In genomic region chr10:79905322-79906314, GRCh38 we compare ENCODE assay signal across 8 cellular contexts. TPM values are rescaled to one million over a fixed set of nuclear protein-coding genes. Genes with fewer than 3 reads are reported as not detected.
A peak's percentile ranks its signal among the peaks of the same experiment; 100 is the strongest.
DNase-seq lines count a peak whose midpoint lies in the region; ATAC-seq, FAIRE-seq and TF ChIP-seq lines count a peak whose summit lies in the region.

No MANE protein-coding gene starts in this region.

- H3K4me3 Mint-ChIP-seq in CD8-positive, alpha-beta T cell = peak overlapping the region; percentile 86
- peak overlapping the region; percentile 49 for H3K4me3 Mint-ChIP-seq in MCF 10A (ENCODE audit: unreplicated experiment)

- H3K9me3 Mint-ChIP-seq in CD8-positive, alpha-beta T cell = no peaks in the 10 kb centered on the region
- H3K9me3 Mint-ChIP-seq in MCF 10A (ENCODE audit: unreplicated experiment) = no peaks in the 10 kb centered on the region

- TF ChIP-seq EP300 in stomach (IDR thresholded peaks at IDR 0.05) = no peak

- 20 to 31% (median 25%) methylated on average over 10 of the region's 10 CpGs for WGBS in stomach, 5 donors

- H3K4me3 ChIP-seq in CD8-positive, alpha-beta T cell (ENCODE audit: low read depth, low read length) = peak overlapping the region; percentile 61
- peak overlapping the region; percentile 53 to 72 (median 66) for H3K4me3 ChIP-seq in stomach

- intact Hi-C loops in CD8-positive, alpha-beta T cell (cut with DNase I, micrococcal nuclease) = no loop called here
- intact Hi-C loops in MCF 10A (cut with micrococcal nuclease) (no loop called here), stomach (cut with DNase I; ENCODE audit: low total_unique reads) (no loop called here)

- no peak overlapping the region for H3K27ac ChIP-seq in CD8-positive, alpha-beta T cell (ENCODE audit: low read depth, low read length)
- H3K27ac ChIP-seq in stomach = peak overlapping the region; percentile 47 to 86 (median 74)

- no peaks in the 10 kb centered on the region for H3K36me3 Mint-ChIP-seq in CD8-positive, alpha-beta T cell
- H3K36me3 Mint-ChIP-seq in MCF 10A (ENCODE audit: insufficient read depth, unreplicated experiment) = no peaks in the 10 kb centered on the region

- H3K27ac Mint-ChIP-seq in CD8-positive, alpha-beta T cell = no peak overlapping the region
- H3K27ac Mint-ChIP-seq in MCF 10A (ENCODE audit: low read depth, unreplicated experiment) = no peak overlapping the region

- peaks cover 16% of the 10 kb centered on the region for H3K4me1 Mint-ChIP-seq in CD8-positive, alpha-beta T cell (ENCODE audit: low read depth)
- H3K4me1 Mint-ChIP-seq in MCF 10A (ENCODE audit: insufficient read depth, unreplicated experiment) = no peaks in the 10 kb centered on the region

- peaks cover 4% of the 10 kb centered on the region for H3K4me1 ChIP-seq in CD8-positive, alpha-beta T cell (ENCODE audit: insufficient read depth, low read length)
- peaks cover 0 to 18% (median 6%) of the 10 kb centered on the region in 4 donors for H3K4me1 ChIP-seq in stomach

- peaks cover 50% of the 10 kb centered on the region for H3K27me3 Mint-ChIP-seq in CD8-positive, alpha-beta T cell (ENCODE audit: low read depth)
- H3K27me3 Mint-ChIP-seq in MCF 10A (ENCODE audit: insufficient read depth, unreplicated experiment) = peaks cover 93% of the 10 kb centered on the region

- TF ChIP-seq CTCF in CD8-positive, alpha-beta T cell (IDR thresholded peaks at IDR 0.05) = no peak
- no peak for TF ChIP-seq CTCF in MCF 10A (IDR thresholded peaks at IDR 0.05; ENCODE audit: unreplicated experiment)
- TF ChIP-seq CTCF in stomach (IDR thresholded peaks at IDR 0.05) = no peak

- H3K27me3 ChIP-seq in CD8-positive, alpha-beta T cell (ENCODE audit: insufficient read depth, low read length) = peaks cover 6% of the 10 kb centered on the region
- peaks cover 0 to 7% (median 3%) of the 10 kb centered on the region in 3 donors for H3K27me3 ChIP-seq in stomach

- no peak for TF ChIP-seq POLR2A in stomach (IDR thresholded peaks at IDR 0.05)

- ATAC-seq in CD8-positive, alpha-beta T cell = no peak
- ATAC-seq in GM19324 (IDR thresholded peaks at IDR 0.05; ENCODE audit: low FRiP score, unreplicated experiment) (no peak), HG03095 (IDR thresholded peaks at IDR 0.05; ENCODE audit: unreplicated experiment) (no peak)

- DNase-seq in CD8-positive, alpha-beta T cell = no peak
- DNase-seq in KG1 (lab: John Stamatoyannopoulos, UW) (peak; percentile 46), MCF 10A (ENCODE audit: unreplicated experiment) (peak; percentile 13), kidney glomerular epithelial cell (lab: John Stamatoyannopoulos, UW) (peak; percentile 47), stomach (no peak), frontal cortex (ENCODE audit: low spot score in 2 of 2) (no peak)

- H3K9me3 ChIP-seq in CD8-positive, alpha-beta T cell (ENCODE audit: low read length) = no peaks in the 10 kb centered on the region
- no peaks in the 10 kb centered on the region for H3K9me3 ChIP-seq in stomach

- BruUV-seq in MCF 10A (replicated peaks; lab: Mats Ljungman, UMichigan) = no TSS peak

- FAIRE-seq in frontal cortex (lab: Jason Lieb, UNC) = no peak

- CTCF ChIA-PET in CD8-positive, alpha-beta T cell (lab: Charles Lee) = no interaction called here
- CTCF ChIA-PET in MCF 10A (lab: Yijun Ruan, JAX) = no interaction called here

- H3K36me3 ChIP-seq in CD8-positive, alpha-beta T cell (ENCODE audit: insufficient read depth, low read length) = no peaks in the 10 kb centered on the region
- peaks cover 0 to 4% (median 0%) of the 10 kb centered on the region in 4 donors for H3K36me3 ChIP-seq in stomach

- POLR2A ChIA-PET in CD8-positive, alpha-beta T cell (lab: Charles Lee) = no interaction called here
- POLR2A ChIA-PET in MCF 10A (lab: Yijun Ruan, JAX) = interaction anchor here (0.6 kb wide), 1 partner anchor 250 kb away, joined by 3 read pairs; no protein-coding TSS in a partner anchor

RNA-seq across cellular contexts. Expression of gene SFTPD, which starts 43.3 kb away (rescaled TPM):
- not detected for total RNA-seq in CD8-positive, alpha-beta T cell
- total RNA-seq in MCF 10A (2022) = 0.23 TPM in 1 of 2 replicates, not detected in the other
- total RNA-seq in stomach = 10 to 100 TPM in 1 of 5 donors, not detected in 4; 12.9 TPM
- polyA plus RNA-seq in stomach = 1 to 10 TPM in 1 of 3 donors, under 1 TPM in 2; 0.31 to 1.2 (median 0.76) TPM
- 0.41 TPM for total RNA-seq in frontal cortex

Comparison
In these comparisons a context has a peak if more than half of its experiments do, and no peak if none do; other contexts are left out.
1. DNase-seq: peak in KG1 (single experiment), MCF 10A (single experiment) and kidney glomerular epithelial cell (single experiment); none in CD8-positive, alpha-beta T cell (0 of 7), stomach (single experiment) and frontal cortex (0 of 2).